21 cellular contexts compared by ENCODE assay signal in the genomic region with DNA sequence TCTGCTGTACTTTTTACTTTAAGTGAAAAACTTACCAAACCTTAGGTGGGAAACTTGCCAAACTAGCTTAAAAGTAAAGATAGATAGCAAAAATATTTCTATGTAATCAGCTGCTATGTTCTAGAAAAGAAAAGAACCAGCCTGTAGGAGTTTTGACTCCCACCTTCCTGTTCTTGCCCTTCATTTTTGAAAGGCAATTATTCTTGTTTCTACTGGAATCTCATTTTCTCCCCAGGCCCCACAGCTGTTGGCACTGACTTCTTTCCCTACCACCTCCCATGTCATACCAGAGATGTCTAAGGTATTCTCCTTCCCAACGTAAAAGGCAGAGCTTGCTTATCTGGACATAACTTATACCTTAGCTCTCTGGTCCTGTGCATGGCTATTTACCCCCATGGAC.
A peak's percentile ranks its signal among the peaks of the same experiment; 100 is the strongest.
DNase-seq lines count a peak whose midpoint lies in the region; ATAC-seq and TF ChIP-seq lines count a peak whose summit lies in the region.
"Had no signal": no experiment of that assay in that cellular context is flagged by ENCODE, and none has a peak within 500 bp of the region (broad histone marks: within the 10 kb centered on the region; RNA-seq: fewer than 3 reads in every experiment).

No MANE protein-coding gene starts in this region.

- intact Hi-C loops in left ventricle myocardium inferior (cut with micrococcal nuclease), result no loop called here

- DNase-seq in NCI-H226, result peak; percentile 84
- DNase-seq in amniotic epithelial cell (ENCODE audit: low read depth), result peak; percentile 39
- peak; percentile 58 for DNase-seq in fibroblast of pulmonary artery (ENCODE audit: low read depth)
- peak; percentile 48 for DNase-seq in putamen (ENCODE audit: low spot score)
- no peak for DNase-seq in A172 (ENCODE audit: low spot score)
- DNase-seq in left ventricle myocardium inferior, result no peak
- DNase-seq: C1 segment of cervical spinal cord; CD4-positive, alpha-beta memory T cell; CD4-positive, CD25-positive, alpha-beta regulatory T cell; CD8-positive, alpha-beta memory T cell; COR-L47; DMS 273 treated with DMSO at 0.1 percent for 48 hours; DMS153; DMS79; EL; GDM1 had no signal

- no peak for TF ChIP-seq CTCF in fibroblast of pulmonary artery (IDR thresholded peaks at IDR 0.05; ENCODE audit: low read length, missing control alignments)
- no peak for TF ChIP-seq CTCF in left ventricle myocardium inferior (IDR thresholded peaks at IDR 0.05; ENCODE audit: borderline replicate concordance)

- H3K4me1 ChIP-seq in left ventricle myocardium inferior, result no peaks in the 10 kb centered on the region
- H3K4me1 ChIP-seq: BE2C, BLaER1 had no signal

- H3K27me3 ChIP-seq in left ventricle myocardium inferior (ENCODE audit: low read depth), result peaks cover 7% of the 10 kb centered on the region
- H3K27me3 ChIP-seq: BE2C, BLaER1 had no signal

- no peaks in the 10 kb centered on the region for H3K36me3 ChIP-seq in left ventricle myocardium inferior
- H3K36me3 ChIP-seq: BE2C, BLaER1 had no signal

- H3K27ac ChIP-seq in left ventricle myocardium inferior (replicated peaks), result no peak overlapping the region
- H3K27ac ChIP-seq: 22Rv1, BLaER1 had no signal

- H3K4me3 ChIP-seq in fibroblast of pulmonary artery (replicated peaks; ENCODE audit: low read depth, low read length) (no peak overlapping the region), left ventricle myocardium inferior (no peak overlapping the region)
- H3K4me3 ChIP-seq: BLaER1, GM12878 had no signal

- no peaks in the 10 kb centered on the region for H3K9me3 ChIP-seq in left ventricle myocardium inferior (replicated peaks)
- H3K9me3 ChIP-seq: BE2C, BLaER1 had no signal

- no peak for ATAC-seq in GM21737 (IDR thresholded peaks at IDR 0.05; ENCODE audit: unreplicated experiment)

Comparison
In these comparisons a context has a peak if more than half of its experiments do, and no peak if none do; other contexts are left out.
1. DNase-seq: peak in NCI-H226 (single experiment), amniotic epithelial cell (single experiment), fibroblast of pulmonary artery (single experiment) and putamen (single experiment); none in A172 (single experiment) and left ventricle myocardium inferior (single experiment).